In genomic region chr1:217090073-217090911, GRCh38 we compare ENCODE assay signal across 9 cellular contexts.
A peak's percentile ranks its signal among the peaks of the same experiment; 100 is the strongest.
DNase-seq lines count a peak whose midpoint lies in the region; ATAC-seq lines count a peak whose summit lies in the region.
"Had no signal": no experiment of that assay in that cellular context is flagged by ENCODE, and none has a peak within 500 bp of the region (broad histone marks: within the 10 kb centered on the region; RNA-seq: fewer than 3 reads in every experiment).

No MANE protein-coding gene starts in this region.

- no peaks in the 10 kb centered on the region for H3K4me1 Mint-ChIP-seq in activated naive CD8-positive, alpha-beta T cell treated with anti-CD3 and anti-CD28 coated beads, Interleukin-2, amount 10 ng/mL, durations not matched to agents 7 days and 5 days
- peaks cover 3% of the 10 kb centered on the region for H3K4me1 Mint-ChIP-seq in activated naive CD8-positive, alpha-beta T cell treated with anti-CD3 and anti-CD28 coated beads for 36 hours
- peaks cover 7% of the 10 kb centered on the region for H3K4me1 Mint-ChIP-seq in activated CD4-positive, alpha-beta T cell treated with anti-CD3 and anti-CD28 coated beads for 36 hours

- POLR2A ChIA-PET in activated naive CD8-positive, alpha-beta T cell treated with anti-CD3 and anti-CD28 coated beads, Interleukin-2, amount 10 ng/mL, durations not matched to agents 7 days and 5 days (lab: Charles Lee): no interaction called here
- POLR2A ChIA-PET in activated CD4-positive, alpha-beta T cell treated with anti-CD3 and anti-CD28 coated beads for 36 hours (lab: Charles Lee): no interaction called here

- DNase-seq in activated naive CD8-positive, alpha-beta T cell treated with anti-CD3 and anti-CD28 coated beads, Interleukin-2, amount 10 ng/mL, durations not matched to agents 7 days and 5 days: no peak
- DNase-seq in activated naive CD8-positive, alpha-beta T cell treated with anti-CD3 and anti-CD28 coated beads for 36 hours: no peak
- DNase-seq in aorta (no peak), NCI-H128 (lab: John Stamatoyannopoulos, UW; ENCODE audit: unreplicated experiment) (no peak), germinal center (ENCODE audit: low spot score) (no peak)
- DNase-seq in activated CD4-positive, alpha-beta T cell treated with anti-CD3 and anti-CD28 coated beads for 36 hours: no peak
- DNase-seq: activated B cell treated with CpG ODN at 0.5 μM for 24 hours had no signal

- H3K36me3 Mint-ChIP-seq in activated naive CD8-positive, alpha-beta T cell treated with anti-CD3 and anti-CD28 coated beads, Interleukin-2, amount 10 ng/mL, durations not matched to agents 7 days and 5 days: no peaks in the 10 kb centered on the region
- no peaks in the 10 kb centered on the region for H3K36me3 Mint-ChIP-seq in activated naive CD8-positive, alpha-beta T cell treated with anti-CD3 and anti-CD28 coated beads for 36 hours
- no peaks in the 10 kb centered on the region for H3K36me3 Mint-ChIP-seq in activated CD4-positive, alpha-beta T cell treated with anti-CD3 and anti-CD28 coated beads for 36 hours (ENCODE audit: low read depth)

- H3K4me3 ChIP-seq in ectodermal cell (ENCODE audit: insufficient read depth, low read depth, low read length): peak overlapping the region; percentile 54
- peak overlapping the region; percentile 56 to 73 for H3K4me3 ChIP-seq in muscle layer of duodenum (ENCODE audit: low read depth in 1 of 2, low read length in 2 of 2)
- peak overlapping the region; percentile 12 to 32 for H3K4me3 ChIP-seq in aorta (ENCODE audit: low read length in 2 of 2)

- WGBS in ectodermal cell, 2 experiments: 15 to 17% methylated on average over 23 to 24 of the region's 24 CpGs
- WGBS in aorta, 2 donors: 38 to 40% methylated on average over 24 of the region's 24 CpGs

- CTCF ChIA-PET in activated CD4-positive, alpha-beta T cell treated with anti-CD3 and anti-CD28 coated beads for 36 hours (lab: Charles Lee): no interaction called here

- no peaks in the 10 kb centered on the region for H3K9me3 Mint-ChIP-seq in activated naive CD8-positive, alpha-beta T cell treated with anti-CD3 and anti-CD28 coated beads, Interleukin-2, amount 10 ng/mL, durations not matched to agents 7 days and 5 days
- no peaks in the 10 kb centered on the region for H3K9me3 Mint-ChIP-seq in activated naive CD8-positive, alpha-beta T cell treated with anti-CD3 and anti-CD28 coated beads for 36 hours
- H3K9me3 Mint-ChIP-seq in activated CD4-positive, alpha-beta T cell treated with anti-CD3 and anti-CD28 coated beads for 36 hours (ENCODE audit: low read depth): peaks cover 5% of the 10 kb centered on the region
- H3K9me3 Mint-ChIP-seq: activated B cell treated with CpG ODN at 0.5 μM for 24 hours had no signal

- intact Hi-C loops in aorta (cut with DNase I): no loop called here
- intact Hi-C loops in activated CD4-positive, alpha-beta T cell treated with anti-CD3 and anti-CD28 coated beads for 36 hours (cut with DNase I, micrococcal nuclease): no loop called here

- ATAC-seq in activated naive CD8-positive, alpha-beta T cell treated with anti-CD3 and anti-CD28 coated beads, Interleukin-2, amount 10 ng/mL, durations not matched to agents 7 days and 5 days (ENCODE audit: low read depth): no peak
- ATAC-seq in aorta (ENCODE audit: low FRiP score): peak; percentile 48
- ATAC-seq in activated CD4-positive, alpha-beta T cell treated with anti-CD3 and anti-CD28 coated beads for 36 hours: no peak

- H3K27ac Mint-ChIP-seq in activated naive CD8-positive, alpha-beta T cell treated with anti-CD3 and anti-CD28 coated beads, Interleukin-2, amount 10 ng/mL, durations not matched to agents 7 days and 5 days: no peak overlapping the region
- H3K27ac Mint-ChIP-seq in activated naive CD8-positive, alpha-beta T cell treated with anti-CD3 and anti-CD28 coated beads for 36 hours: no peak overlapping the region
- no peak overlapping the region for H3K27ac Mint-ChIP-seq in activated CD4-positive, alpha-beta T cell treated with anti-CD3 and anti-CD28 coated beads for 36 hours
- H3K27ac Mint-ChIP-seq: activated B cell treated with CpG ODN at 0.5 μM for 24 hours had no signal

- H3K4me3 Mint-ChIP-seq in activated naive CD8-positive, alpha-beta T cell treated with anti-CD3 and anti-CD28 coated beads, Interleukin-2, amount 10 ng/mL, durations not matched to agents 7 days and 5 days: peak overlapping the region; percentile 5
- H3K4me3 Mint-ChIP-seq in activated naive CD8-positive, alpha-beta T cell treated with anti-CD3 and anti-CD28 coated beads for 36 hours: no peak overlapping the region
- no peak overlapping the region for H3K4me3 Mint-ChIP-seq in activated CD4-positive, alpha-beta T cell treated with anti-CD3 and anti-CD28 coated beads for 36 hours
- H3K4me3 Mint-ChIP-seq: activated B cell treated with CpG ODN at 0.5 μM for 24 hours had no signal

- H3K27me3 ChIP-seq in ectodermal cell (ENCODE audit: control insufficient read depth, insufficient read depth, low read length, poor library complexity, severe bottlenecking) (peaks cover 40% of the 10 kb centered on the region), muscle layer of duodenum (ENCODE audit: low read depth, low read length) (no peaks in the 10 kb centered on the region), aorta (ENCODE audit: control insufficient read depth in 1 of 2, insufficient read depth in 2 of 2, low read length in 1 of 2) (no peaks in the 10 kb centered on the region)

- peaks cover 19% of the 10 kb centered on the region for H3K27me3 Mint-ChIP-seq in activated naive CD8-positive, alpha-beta T cell treated with anti-CD3 and anti-CD28 coated beads, Interleukin-2, amount 10 ng/mL, durations not matched to agents 7 days and 5 days
- peaks cover 51% of the 10 kb centered on the region for H3K27me3 Mint-ChIP-seq in activated naive CD8-positive, alpha-beta T cell treated with anti-CD3 and anti-CD28 coated beads for 36 hours
- peaks cover 36% of the 10 kb centered on the region for H3K27me3 Mint-ChIP-seq in activated CD4-positive, alpha-beta T cell treated with anti-CD3 and anti-CD28 coated beads for 36 hours

- H3K9me3 ChIP-seq in ectodermal cell (ENCODE audit: control insufficient read depth, low read length): no peaks in the 10 kb centered on the region
- H3K9me3 ChIP-seq in muscle layer of duodenum (ENCODE audit: control insufficient read depth in 1 of 2, low read length in 2 of 2): no peaks in the 10 kb centered on the region
- H3K9me3 ChIP-seq in aorta (ENCODE audit: control insufficient read depth, low read length): no peaks in the 10 kb centered on the region

- peaks cover 11% of the 10 kb centered on the region for H3K4me1 ChIP-seq in ectodermal cell (ENCODE audit: control insufficient read depth, insufficient read depth, low read length)
- H3K4me1 ChIP-seq in muscle layer of duodenum (ENCODE audit: control insufficient read depth in 1 of 2, insufficient read depth in 2 of 2, low read length in 2 of 2): peaks cover 0 to 4% of the 10 kb centered on the region in 2 donors
- H3K4me1 ChIP-seq in aorta (ENCODE audit: control insufficient read depth in 1 of 2, insufficient read depth in 2 of 2, low read length in 2 of 2): no peaks in the 10 kb centered on the region

- H3K27ac ChIP-seq in ectodermal cell (ENCODE audit: insufficient read depth, low read depth, low read length, poor library complexity, severe bottlenecking): no peak overlapping the region
- H3K27ac ChIP-seq in muscle layer of duodenum (ENCODE audit: low read length): peak overlapping the region; percentile 54
- H3K27ac ChIP-seq in aorta (ENCODE audit: low read depth in 1 of 2, low read length in 2 of 2): no peak overlapping the region

- H3K36me3 ChIP-seq in ectodermal cell (ENCODE audit: control insufficient read depth, insufficient read depth, low read length) (no peaks in the 10 kb centered on the region), muscle layer of duodenum (ENCODE audit: control insufficient read depth in 1 of 2, insufficient read depth in 2 of 2, low read length in 2 of 2) (no peaks in the 10 kb centered on the region), aorta (ENCODE audit: control insufficient read depth in 1 of 2, insufficient read depth in 2 of 2, low read length in 1 of 2) (no peaks in the 10 kb centered on the region)
